Comparison of ENCODE assay signal across 18 cellular contexts in genomic region chr22:39169797-39170466, GRCh38. TPM values are rescaled to one million over a fixed set of nuclear protein-coding genes. Genes with fewer than 3 reads are reported as not detected.
DNase-seq lines count a peak whose midpoint lies in the region; ATAC-seq and TF ChIP-seq lines count a peak whose summit lies in the region.
"Had no signal": no experiment of that assay in that cellular context is flagged by ENCODE, and none has a peak within 500 bp of the region (broad histone marks: within the 10 kb centered on the region; RNA-seq: fewer than 3 reads in every experiment).

No MANE protein-coding gene starts in this region.

- H3K56ac ChIP-seq in IMR-90 (ENCODE audit: extremely low read depth, insufficient read depth, low read length) = no peak overlapping the region

- peaks cover 21% of the 10 kb centered on the region for H3K4me1 ChIP-seq in IMR-90 (ENCODE audit: control insufficient read depth, insufficient read depth, low read length)
- H3K4me1 ChIP-seq in mesenchymal stem cell (ENCODE audit: control insufficient read depth, insufficient read depth, low read depth, low read length) = peaks cover 35% of the 10 kb centered on the region

- H3K18ac ChIP-seq in IMR-90 (ENCODE audit: low read depth, low read length) (no peak overlapping the region), mesenchymal stem cell (ENCODE audit: low read depth in 1 of 2, low read length in 2 of 2) (no peak overlapping the region)

- H2BK12ac ChIP-seq in mesenchymal stem cell (ENCODE audit: low read length in 2 of 2) = no peak overlapping the region

- no peak overlapping the region for H2BK120ac ChIP-seq in IMR-90 (ENCODE audit: low read depth, low read length)
- H2BK120ac ChIP-seq in mesenchymal stem cell (ENCODE audit: low read depth, low read length) = no peak overlapping the region

- H2AFZ ChIP-seq in IMR-90 (replicated peaks; ENCODE audit: low read length, poor library complexity) = peak overlapping the region; percentile 53
- no peak overlapping the region for H2AFZ ChIP-seq in mesenchymal stem cell (ENCODE audit: low read depth, low read length)

- CTCF ChIA-PET in activated CD4-positive, alpha-beta T cell treated with anti-CD3 and anti-CD28 coated beads, Interleukin-2, amount 10 ng/mL, durations not matched to agents 7 days and 5 days (lab: Charles Lee) = interaction anchor here (0.6 to 2.7 kb wide), 7 partner anchors 14 to 476 kb away, joined by 3 to 36 read pairs (median 5); no protein-coding TSS in a partner anchor
- CTCF ChIA-PET in IMR-90 (lab: Yijun Ruan, JAX) = interaction anchor here (0.7 to 1.0 kb wide), 2 partner anchors 32 to 140 kb away, joined by 3 to 4 read pairs; no protein-coding TSS in a partner anchor

- WGBS in IMR-90 (ENCODE audit: extremely low coverage in 2 of 2, insufficient read length in 1 of 2), 2 experiments = 38% methylated on average over 4 of the region's 8 CpGs; no CpG with 5 or more reads in 1 of the 2 experiments
- WGBS in mesenchymal stem cell = 56% methylated on average over 7 of the region's 8 CpGs

- no peak overlapping the region for H3K4ac ChIP-seq in IMR-90 (ENCODE audit: low read depth, low read length)
- H3K4ac ChIP-seq in mesenchymal stem cell (ENCODE audit: low read depth in 1 of 2, low read length in 2 of 2) = no peak overlapping the region

- H2AK5ac ChIP-seq in IMR-90 (ENCODE audit: low read depth, low read length) = 0 out of 2 replicates have a peak overlapping the region, but pooled peaks have one; percentile 23
- peak overlapping the region; percentile 72 for H2AK5ac ChIP-seq in mesenchymal stem cell (ENCODE audit: low read length, severe bottlenecking)

- H3K27me3 Mint-ChIP-seq in activated CD4-positive, alpha-beta T cell treated with anti-CD3 and anti-CD28 coated beads, Interleukin-2, amount 10 ng/mL, durations not matched to agents 7 days and 5 days = peaks cover 2% of the 10 kb centered on the region
- H3K27me3 Mint-ChIP-seq in stimulated activated memory B cell treated with anti-CD40 and anti-IgM and Interleukin-4, amounts not matched to agents 10 μg/mL and 1 μg/mL and 100 μg/mL, for 72 hours = peaks cover 18% of the 10 kb centered on the region

- H4K20me1 ChIP-seq in IMR-90 (ENCODE audit: insufficient read depth, low read length) = no peaks in the 10 kb centered on the region

- H3K79me1 ChIP-seq in IMR-90 (ENCODE audit: low read depth in 1 of 2, low read length in 2 of 2) (peaks cover 0 to 17% of the 10 kb centered on the region in 2 experiments; a peak in 2 of 4 replicates), mesenchymal stem cell (replicated peaks; ENCODE audit: low read length, poor library complexity, severe bottlenecking) (peaks cover 6% of the 10 kb centered on the region)

- no peak overlapping the region for H4K5ac ChIP-seq in IMR-90 (ENCODE audit: low read depth, low read length)

- no peak overlapping the region for H3K23ac ChIP-seq in IMR-90 (ENCODE audit: low read depth, low read length)
- no peak overlapping the region for H3K23ac ChIP-seq in mesenchymal stem cell (ENCODE audit: low read length in 2 of 2)

- H4K8ac ChIP-seq in IMR-90 (ENCODE audit: low read depth in 2 of 2, low read length in 2 of 2) (no peak overlapping the region), mesenchymal stem cell (ENCODE audit: low read length) (no peak overlapping the region)

- H4K91ac ChIP-seq in IMR-90 (ENCODE audit: insufficient read depth, low read depth, low read length) (no peak overlapping the region), mesenchymal stem cell (ENCODE audit: low read length) (no peak overlapping the region)

- no peaks in the 10 kb centered on the region for H3K9me3 Mint-ChIP-seq in activated CD4-positive, alpha-beta T cell treated with anti-CD3 and anti-CD28 coated beads, Interleukin-2, amount 10 ng/mL, durations not matched to agents 7 days and 5 days
- H3K9me3 Mint-ChIP-seq in stimulated activated memory B cell treated with anti-CD40 and anti-IgM and Interleukin-4, amounts not matched to agents 10 μg/mL and 1 μg/mL and 100 μg/mL, for 72 hours = no peaks in the 10 kb centered on the region
- H3K9me3 Mint-ChIP-seq: activated CD4-positive, alpha-beta memory T cell treated with anti-CD3 and anti-CD28 coated beads for 36 hours had no signal

- in situ Hi-C loops in IMR-90 (cut with MboI; ENCODE audit: low sequenced_read_pairs) = loop anchor here (5.0 to 25.0 kb wide), 3 partner anchors 142 to 867 kb away; no protein-coding TSS in a partner anchor

- peaks cover 14% of the 10 kb centered on the region for H3K9me1 ChIP-seq in IMR-90 (ENCODE audit: insufficient read depth, low read length)

- H3K9ac ChIP-seq in IMR-90 (ENCODE audit: low read depth, low read length) = no peak overlapping the region
- no peak overlapping the region for H3K9ac ChIP-seq in mesenchymal stem cell (ENCODE audit: low read length)

- peak overlapping the region; percentile 69 for H3K27ac Mint-ChIP-seq in activated CD4-positive, alpha-beta T cell treated with anti-CD3 and anti-CD28 coated beads, Interleukin-2, amount 10 ng/mL, durations not matched to agents 7 days and 5 days
- H3K27ac Mint-ChIP-seq in stimulated activated memory B cell treated with anti-CD40 and anti-IgM and Interleukin-4, amounts not matched to agents 10 μg/mL and 1 μg/mL and 100 μg/mL, for 72 hours = peak overlapping the region; percentile 93

- TF ChIP-seq CTCF in IMR-90 (conservative IDR thresholded peaks at IDR 0.05; ENCODE audit: low read depth, low read length) = no peak

- no peak overlapping the region for H2AK9ac ChIP-seq in IMR-90 (replicated peaks; ENCODE audit: low read depth, low read length, poor library complexity)

- no peaks in the 10 kb centered on the region for H3K36me3 Mint-ChIP-seq in activated CD4-positive, alpha-beta T cell treated with anti-CD3 and anti-CD28 coated beads, Interleukin-2, amount 10 ng/mL, durations not matched to agents 7 days and 5 days (ENCODE audit: low read depth)
- H3K36me3 Mint-ChIP-seq in stimulated activated memory B cell treated with anti-CD40 and anti-IgM and Interleukin-4, amounts not matched to agents 10 μg/mL and 1 μg/mL and 100 μg/mL, for 72 hours = no peaks in the 10 kb centered on the region
- H3K36me3 Mint-ChIP-seq: activated CD4-positive, alpha-beta memory T cell treated with anti-CD3 and anti-CD28 coated beads for 36 hours had no signal

- dilution Hi-C loops in IMR-90 (cut with HindIII; ENCODE audit: low sequenced_read_pairs, unreplicated experiment) = no loop called here

- H2BK15ac ChIP-seq in IMR-90 (ENCODE audit: low read depth, low read length) (no peak overlapping the region), mesenchymal stem cell (ENCODE audit: low read depth, poor library complexity, severe bottlenecking) (no peak overlapping the region)

- no peak for DNase-seq in activated CD4-positive, alpha-beta T cell treated with anti-CD3 and anti-CD28 coated beads, Interleukin-2, amount 10 ng/mL, durations not matched to agents 7 days and 5 days
- DNase-seq in activated CD4-positive, alpha-beta T cell treated with anti-CD3 and anti-CD28 coated beads for 4 hours = no peak
- DNase-seq in IMR-90 = no peak
- no peak for DNase-seq in mesenchymal stem cell
- no peak for DNase-seq in activated CD8-positive, alpha-beta memory T cell treated with anti-CD3 and anti-CD28 coated beads, Interleukin-2, amount 50 U/mL, for 4 hours
- no peak for DNase-seq in dermis blood vessel endothelial cell
- DNase-seq: DMS79, GF-D8, NCI-H446 treated with DMSO at 0.1 percent for 48 hours had no signal

- H3K14ac ChIP-seq in IMR-90 (replicated peaks; ENCODE audit: low read depth, low read length) (no peak overlapping the region), mesenchymal stem cell (ENCODE audit: low read length in 2 of 2) (no peak overlapping the region)

- H2BK5ac ChIP-seq in IMR-90 (ENCODE audit: low read depth, low read length, poor library complexity, severe bottlenecking) (no peak overlapping the region), mesenchymal stem cell (ENCODE audit: low read depth, low read length, poor library complexity, severe bottlenecking) (peak overlapping the region; percentile 39)

- intact Hi-C loops in IMR-90 (cut with micrococcal nuclease) = loop anchor here (1.0 to 10.0 kb wide), 3 partner anchors 138 to 352 kb away; partner anchors contain the start of gene ATF4

- H3K27ac ChIP-seq in IMR-90 (ENCODE audit: insufficient read depth, low read length) = no peak overlapping the region
- no peak overlapping the region for H3K27ac ChIP-seq in mesenchymal stem cell (ENCODE audit: low read length, poor library complexity, severe bottlenecking)
- H3K27ac ChIP-seq: esophagus muscularis mucosa, foreskin keratinocyte, tibial nerve, WERI-Rb-1 had no signal

- POLR2A ChIA-PET in activated CD4-positive, alpha-beta T cell treated with anti-CD3 and anti-CD28 coated beads, Interleukin-2, amount 10 ng/mL, durations not matched to agents 7 days and 5 days (lab: Charles Lee) = interaction anchor here (1.3 kb wide), 1 partner anchor 149 kb away, joined by 4 read pairs; the partner anchor contains the start of gene RPL3
- POLR2A ChIA-PET in IMR-90 (lab: Charles Lee; ENCODE audit: unreplicated experiment) = no interaction called here

- H3K4me3 ChIP-seq in IMR-90 (ENCODE audit: insufficient read depth, low read depth, low read length) (no peak overlapping the region), mesenchymal stem cell (ENCODE audit: insufficient read depth in 1 of 2, low read depth in 1 of 2, low read length in 2 of 2) (no peak overlapping the region)
- H3K4me3 ChIP-seq: heart left ventricle, lung had no signal

- H3K36me3 ChIP-seq in IMR-90 (ENCODE audit: control insufficient read depth, insufficient read depth, low read length) = no peaks in the 10 kb centered on the region
- H3K36me3 ChIP-seq in mesenchymal stem cell (ENCODE audit: control insufficient read depth in 1 of 2, insufficient read depth in 2 of 2, low read depth in 1 of 2, low read length in 2 of 2) = no peaks in the 10 kb centered on the region
- H3K36me3 ChIP-seq: esophagus muscularis mucosa, heart left ventricle, tibial nerve, WERI-Rb-1 had no signal

- TF ChIP-seq POLR2A in IMR-90 (IDR thresholded peaks at IDR 0.05; ENCODE audit: low read depth, low read length) = no peak

- no peak for TF ChIP-seq RAD21 in IMR-90 (IDR thresholded peaks at IDR 0.05; ENCODE audit: low read length)

- H3K27me3 ChIP-seq in IMR-90 (ENCODE audit: control insufficient read depth, insufficient read depth, low read length) = peaks cover 2% of the 10 kb centered on the region; the same call in 1 of the 2 replicates
- H3K27me3 ChIP-seq in mesenchymal stem cell (ENCODE audit: control insufficient read depth in 1 of 2, insufficient read depth in 1 of 2, low read length in 2 of 2) = peaks cover 0 to 22% of the 10 kb centered on the region in 2 experiments
- H3K27me3 ChIP-seq: foreskin keratinocyte, heart left ventricle, tibial nerve had no signal

- no peak overlapping the region for H2BK20ac ChIP-seq in IMR-90 (ENCODE audit: low read depth, low read length)

- H3K9me3 ChIP-seq in IMR-90 (ENCODE audit: control insufficient read depth, insufficient read depth, low read length) (no peaks in the 10 kb centered on the region), mesenchymal stem cell (ENCODE audit: control insufficient read depth, low read length) (no peaks in the 10 kb centered on the region)
- H3K9me3 ChIP-seq: esophagus muscularis mucosa, heart left ventricle, tibial nerve had no signal

- no TSS peak for BruUV-seq in IMR-90 (replicated peaks; lab: Mats Ljungman, UMichigan)

- H3K4me1 Mint-ChIP-seq in activated CD4-positive, alpha-beta T cell treated with anti-CD3 and anti-CD28 coated beads, Interleukin-2, amount 10 ng/mL, durations not matched to agents 7 days and 5 days = peaks cover 51% of the 10 kb centered on the region
- peaks cover 48% of the 10 kb centered on the region for H3K4me1 Mint-ChIP-seq in stimulated activated memory B cell treated with anti-CD40 and anti-IgM and Interleukin-4, amounts not matched to agents 10 μg/mL and 1 μg/mL and 100 μg/mL, for 72 hours

- no peak for ATAC-seq in IMR-90 (ENCODE audit: low read depth)
- ATAC-seq in stimulated activated memory B cell treated with anti-CD40 and anti-IgM and Interleukin-4, amounts not matched to agents 10 μg/mL and 1 μg/mL and 100 μg/mL, for 72 hours = no peak
- no peak for ATAC-seq in GM19455 (IDR thresholded peaks at IDR 0.05; ENCODE audit: unreplicated experiment)

- no peak overlapping the region for H3K4me2 ChIP-seq in IMR-90 (ENCODE audit: low read depth, low read length)
- no peak overlapping the region for H3K4me2 ChIP-seq in mesenchymal stem cell (ENCODE audit: low read length, poor library complexity, severe bottlenecking)

- H3K4me3 Mint-ChIP-seq in activated CD4-positive, alpha-beta T cell treated with anti-CD3 and anti-CD28 coated beads, Interleukin-2, amount 10 ng/mL, durations not matched to agents 7 days and 5 days = no peak overlapping the region
- no peak overlapping the region for H3K4me3 Mint-ChIP-seq in stimulated activated memory B cell treated with anti-CD40 and anti-IgM and Interleukin-4, amounts not matched to agents 10 μg/mL and 1 μg/mL and 100 μg/mL, for 72 hours
- H3K4me3 Mint-ChIP-seq: activated CD4-positive, alpha-beta memory T cell treated with anti-CD3 and anti-CD28 coated beads for 36 hours had no signal

RNA-seq across cellular contexts. Expression of gene CBX7, which starts 17.5 kb away (rescaled TPM):
- total RNA-seq in activated CD4-positive, alpha-beta T cell treated with anti-CD3 and anti-CD28 coated beads, Interleukin-2, amount 10 ng/mL, durations not matched to agents 7 days and 5 days = 10 to 100 TPM; 14.9 to 16.0 TPM
- total RNA-seq in IMR-90 (2012; rRNA removed) = 0.56 and 0.90 TPM in 2 replicates
- polyA plus RNA-seq in IMR-90 (2012; rRNA removed) = 3.4 and 3.6 TPM in 2 replicates
- 1.9 and 2.8 TPM in 2 replicates for polyA plus RNA-seq in IMR-90 (2012; cell fraction: cytosol; rRNA removed)
- polyA plus RNA-seq in IMR-90 (2012; cell fraction: nucleus; rRNA removed; ENCODE audit: low replicate concordance) = 13.5 and 15.7 TPM in 2 replicates
- polyA plus RNA-seq in mesenchymal stem cell (2013, experiment 1 of 2) = 2.0 TPM
- 1.6 TPM for polyA plus RNA-seq in mesenchymal stem cell (2013, experiment 2 of 2)
- 6.4 and 9.5 TPM in 2 replicates for total RNA-seq in dermis blood vessel endothelial cell
